In the genomic region with DNA sequence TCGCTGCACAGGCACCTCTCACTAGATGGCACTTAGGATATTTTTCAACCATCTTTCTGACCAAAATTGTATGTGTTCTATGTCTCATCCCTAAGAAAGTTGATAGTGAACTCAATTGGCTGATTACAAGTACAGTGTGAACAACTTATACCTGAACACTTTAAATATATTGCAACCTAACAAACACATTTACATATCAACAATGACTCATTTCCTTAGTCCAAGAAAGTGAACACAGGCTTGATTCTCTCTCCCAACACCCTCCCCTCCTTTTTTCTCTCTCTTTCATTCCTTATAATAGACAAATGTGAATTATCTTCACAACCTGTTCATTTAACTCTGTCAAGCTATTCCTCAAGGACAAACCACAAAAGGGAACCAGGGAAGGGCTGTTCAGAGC, we compare ENCODE assay signal across 23 cellular contexts.
"Had no signal": no experiment of that assay in that cellular context is flagged by ENCODE, and none has a peak within 500 bp of the region (broad histone marks: within the 10 kb centered on the region; RNA-seq: fewer than 3 reads in every experiment).

No MANE protein-coding gene starts in this region.

- H3K4me1 ChIP-seq: esophagus squamous epithelium, tibial nerve, uterus had no signal

- H3K4me3 Mint-ChIP-seq: central memory CD8-positive, alpha-beta T cell; natural killer cell treated with Interleukin-12 subunit alpha and Interleukin-12 subunit beta and Interleukin-15 and Interleukin-18, amount 100 ng/mL, for 72 hours had no signal

- H3K27ac Mint-ChIP-seq: activated T-helper 2 cell treated with anti-CD3 and anti-CD28 coated beads, Interferon-gamma antibody, Interleukin-2, Interleukin-4, amounts not matched to agents 10 μg/mL and 5 μg/mL and 100 μg/mL, durations not matched to agents 14 hours and 24 hours and 36 hours; natural killer cell treated with Interleukin-12 subunit alpha and Interleukin-12 subunit beta and Interleukin-15 and Interleukin-18, amount 100 ng/mL, for 72 hours; progenitor cell of endocrine pancreas had no signal

- DNase-seq: activated CD4-positive, alpha-beta T cell treated with anti-CD3 and anti-CD28 coated beads, Interleukin-2, amount 50 U/mL, for 48 hours; activated CD4-positive, CD25-positive, alpha-beta regulatory T cell treated with anti-CD3 and anti-CD28 coated beads, Interleukin-2, amount 50 U/mL, for 72 hours; activated naive CD4-positive, alpha-beta T cell treated with anti-CD3 and anti-CD28 coated beads, Interleukin-2, amount 50 U/mL, for 16 hours; activated T-cell treated with anti-CD3 and anti-CD28 coated beads, Interleukin-2, amount 50 U/mL, for 1 hour; effector CD4-positive, alpha-beta T cell; esophagus squamous epithelium; glutamatergic neuron; hypothalamus; kidney glomerular epithelial cell; nucleus accumbens; right cardiac atrium; stimulated activated CD4-positive, alpha-beta T cell treated with anti-CD3 and anti-CD28 coated beads, Interleukin-4, amount 100 ng/mL, for 24 hours; stimulated activated naive CD4-positive, alpha-beta T cell treated with Interleukin-2 at 50 U/mL for 16 hours; substantia nigra; T-helper 9 cell; uterus had no signal

- H3K4me1 Mint-ChIP-seq: central memory CD8-positive, alpha-beta T cell had no signal

- ATAC-seq: natural killer cell treated with Interleukin-12 subunit alpha and Interleukin-12 subunit beta and Interleukin-15 and Interleukin-18, amount 100 ng/mL, for 72 hours; right cardiac atrium had no signal

- H3K27me3 Mint-ChIP-seq: central memory CD8-positive, alpha-beta T cell; natural killer cell treated with Interleukin-12 subunit alpha and Interleukin-12 subunit beta and Interleukin-15 and Interleukin-18, amount 100 ng/mL, for 72 hours; progenitor cell of endocrine pancreas had no signal

- H3K36me3 ChIP-seq: esophagus squamous epithelium, tibial nerve, uterus had no signal

- H3K27ac ChIP-seq: coronary artery, esophagus squamous epithelium, skin epidermis, tibial nerve, uterus had no signal

- H3K9me3 ChIP-seq: esophagus squamous epithelium, tibial nerve, uterus had no signal

- H3K9me3 Mint-ChIP-seq: activated T-helper 2 cell treated with anti-CD3 and anti-CD28 coated beads, Interferon-gamma antibody, Interleukin-2, Interleukin-4, amounts not matched to agents 10 μg/mL and 5 μg/mL and 100 μg/mL, durations not matched to agents 14 hours and 24 hours and 36 hours; central memory CD8-positive, alpha-beta T cell had no signal

- H3K27me3 ChIP-seq: esophagus squamous epithelium, tibial nerve, uterus had no signal

- H3K36me3 Mint-ChIP-seq: natural killer cell treated with Interleukin-12 subunit alpha and Interleukin-12 subunit beta and Interleukin-15 and Interleukin-18, amount 100 ng/mL, for 72 hours had no signal

- H3K4me3 ChIP-seq: coronary artery, esophagus squamous epithelium, skin epidermis, tibial nerve, uterus had no signal
